In the genomic region with DNA sequence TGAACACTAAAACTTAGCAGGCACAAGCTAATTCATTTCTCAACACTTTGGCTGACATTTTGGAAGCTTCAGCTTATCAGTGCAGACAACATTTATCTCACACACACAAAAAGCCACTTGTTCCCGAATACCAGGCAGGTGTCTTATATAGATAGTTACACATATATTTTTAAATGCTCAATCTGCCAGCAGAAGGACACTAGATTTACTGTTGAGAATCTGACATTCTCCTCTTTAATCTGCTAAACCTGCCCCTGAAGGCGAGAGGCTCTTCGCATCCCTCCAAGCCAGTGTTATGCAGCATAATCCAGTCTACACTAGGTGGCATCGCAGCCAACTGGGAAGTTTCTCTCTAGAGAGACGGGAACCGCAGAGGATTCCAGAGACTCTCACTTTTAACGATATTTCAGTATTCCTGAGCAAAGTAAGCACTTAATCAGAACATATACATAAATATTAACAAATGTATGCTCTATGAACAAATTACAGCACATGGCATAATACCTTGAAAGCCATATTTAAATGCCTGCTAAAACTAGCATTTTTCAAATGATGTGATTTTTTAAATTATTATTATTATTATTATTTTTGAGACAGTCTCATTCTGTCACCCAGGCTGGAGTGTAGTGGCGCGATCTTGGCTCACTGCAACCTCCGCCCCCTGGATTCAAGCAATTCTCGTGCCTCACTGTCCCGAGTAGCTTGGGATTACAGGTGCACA, we compare ENCODE assay signal across 8 cellular contexts.
A peak's percentile ranks its signal among the peaks of the same experiment; 100 is the strongest.
DNase-seq lines count a peak whose midpoint lies in the region; ATAC-seq, FAIRE-seq and TF ChIP-seq lines count a peak whose summit lies in the region.

No MANE protein-coding gene starts in this region.

- H4K20me1 ChIP-seq in GM12878 (ENCODE audit: control insufficient read depth, insufficient read depth), result no peaks in the 10 kb centered on the region

- H3K9ac ChIP-seq in GM12878 (ENCODE audit: control insufficient read depth, insufficient read depth, low read length) (no peak overlapping the region), kidney (ENCODE audit: low read length in 2 of 2) (no peak overlapping the region)

- H3K9me3 ChIP-seq in GM12878 (replicated peaks; ENCODE audit: control insufficient read depth, insufficient read depth, low read length) (no peaks in the 10 kb centered on the region), kidney (ENCODE audit: control insufficient read depth in 1 of 2, low read length in 2 of 2) (no peaks in the 10 kb centered on the region)

- no peak overlapping the region for H3K27ac Mint-ChIP-seq in activated naive CD4-positive, alpha-beta T cell treated with anti-CD3 and anti-CD28 coated beads, Interleukin-2, amount 10 ng/mL, durations not matched to agents 7 days and 5 days

- CTCF ChIA-PET in GM10248 (lab: Yijun Ruan, JAX), result interaction anchor here (1.2 to 1.4 kb wide), 2 partner anchors 13 to 16 kb away, joined by 3 read pairs; no protein-coding TSS in a partner anchor
- CTCF ChIA-PET in GM12878 (lab: Yijun Ruan, JAX), result interaction anchor here (1.1 kb wide), 1 partner anchor 106 kb away, joined by 4 read pairs; no protein-coding TSS in a partner anchor
- CTCF ChIA-PET in activated naive CD4-positive, alpha-beta T cell treated with anti-CD3 and anti-CD28 coated beads, Interleukin-2, amount 10 ng/mL, durations not matched to agents 7 days and 5 days (lab: Charles Lee), result interaction anchor here (0.6 kb wide), 2 partner anchors 301 to 728 kb away, joined by 3 to 4 read pairs; no protein-coding TSS in a partner anchor

- TF ChIP-seq CTCF in GM10248 (IDR thresholded peaks at IDR 0.05; ENCODE audit: control extremely low read depth, extremely low read depth, low read depth, missing control alignments) (peak; percentile 30), GM12878 (IDR thresholded peaks at IDR 0.05 in 2 of 3, conservative IDR thresholded peaks at IDR 0.05 in 1 of 3; ENCODE audit: control insufficient read depth in 2 of 3, extremely low read depth in 1 of 3, insufficient read depth in 1 of 3, low read depth in 3 of 3, low read length in 3 of 3) (peak; percentile 25 to 38 (median 28); a peak in 4 of 6 replicates), kidney (IDR thresholded peaks at IDR 0.05; ENCODE audit: borderline replicate concordance, extremely low read depth, insufficient read depth) (peak; percentile 35)

- intact Hi-C loops in GM12878 (cut with micrococcal nuclease; ENCODE audit: unreplicated experiment) (no loop called here), kidney (cut with DNase I) (no loop called here)

- H3K9me3 Mint-ChIP-seq in activated naive CD4-positive, alpha-beta T cell treated with anti-CD3 and anti-CD28 coated beads, Interleukin-2, amount 10 ng/mL, durations not matched to agents 7 days and 5 days, result no peaks in the 10 kb centered on the region

- no TSS peak for BruUV-seq in GM12878 (replicated peaks; lab: Mats Ljungman, UMichigan)

- in situ Hi-C loops in GM12878 (cut with MboI), result no loop called here

- H2AFZ ChIP-seq in GM12878 (ENCODE audit: control insufficient read depth, low read depth, low read length), result no peak overlapping the region

- no peak for FAIRE-seq in GM12878 (lab: Jason Lieb, UNC)
- FAIRE-seq in kidney (lab: Jason Lieb, UNC), result no peak

- H3K27ac ChIP-seq in GM12878 (ENCODE audit: control insufficient read depth, insufficient read depth) (no peak overlapping the region), kidney (ENCODE audit: low read depth in 2 of 2, low read length in 2 of 2) (no peak overlapping the region)

- RAD21 ChIA-PET in GM12878 (lab: Charles Lee; ENCODE audit: unreplicated experiment), result interaction anchor here (0.8 kb wide), 1 partner anchor 69 kb away, joined by 3 read pairs; no protein-coding TSS in a partner anchor

- no peak for TF ChIP-seq POLR2A in GM12878 (IDR thresholded peaks at IDR 0.05; ENCODE audit: low read depth, low read length)

- no peaks in the 10 kb centered on the region for H3K4me1 ChIP-seq in GM12878 (ENCODE audit: control insufficient read depth, insufficient read depth, low read length)
- no peaks in the 10 kb centered on the region for H3K4me1 ChIP-seq in kidney (ENCODE audit: control insufficient read depth in 1 of 2, insufficient read depth in 1 of 2, low read depth in 1 of 2, low read length in 2 of 2)

- no peaks in the 10 kb centered on the region for H3K36me3 Mint-ChIP-seq in activated naive CD4-positive, alpha-beta T cell treated with anti-CD3 and anti-CD28 coated beads, Interleukin-2, amount 10 ng/mL, durations not matched to agents 7 days and 5 days

- no peaks in the 10 kb centered on the region for H3K4me1 Mint-ChIP-seq in activated naive CD4-positive, alpha-beta T cell treated with anti-CD3 and anti-CD28 coated beads, Interleukin-2, amount 10 ng/mL, durations not matched to agents 7 days and 5 days

- H3K27me3 Mint-ChIP-seq in activated naive CD4-positive, alpha-beta T cell treated with anti-CD3 and anti-CD28 coated beads, Interleukin-2, amount 10 ng/mL, durations not matched to agents 7 days and 5 days, result peaks cover 12% of the 10 kb centered on the region

- no peak overlapping the region for H3K4me3 Mint-ChIP-seq in activated naive CD4-positive, alpha-beta T cell treated with anti-CD3 and anti-CD28 coated beads, Interleukin-2, amount 10 ng/mL, durations not matched to agents 7 days and 5 days

- H3K27me3 ChIP-seq in GM12878 (replicated peaks in 1 of 2; ENCODE audit: control insufficient read depth in 2 of 2, insufficient read depth in 2 of 2, low read length in 1 of 2), result no peaks in the 10 kb centered on the region

- TF ChIP-seq EP300 in GM12878 (IDR thresholded peaks at IDR 0.05; ENCODE audit: borderline replicate concordance in 1 of 2, control insufficient read depth in 1 of 2, low read depth in 2 of 2, low read length in 2 of 2), result no peak

- H3K36me3 ChIP-seq in GM12878 (ENCODE audit: control insufficient read depth in 2 of 2, insufficient read depth in 2 of 2, low read length in 1 of 2) (no peaks in the 10 kb centered on the region), kidney (ENCODE audit: control insufficient read depth in 1 of 2, insufficient read depth in 2 of 2, low read length in 2 of 2) (no peaks in the 10 kb centered on the region)

- H3K79me2 ChIP-seq in GM12878 (ENCODE audit: control insufficient read depth, insufficient read depth, low read length), result no peaks in the 10 kb centered on the region

- WGBS in GM12878 (ENCODE audit: insufficient coverage, insufficient replicate concordance, low lambda C conversion rate, missing lambda C conversion rate), result 53% methylated on average over 12 of the region's 12 CpGs

- SMC1A ChIA-PET in GM12878 (lab: Charles Lee; ENCODE audit: uncharacterized antibody, unreplicated experiment), result no interaction called here

- H3K4me2 ChIP-seq in GM12878 (ENCODE audit: control insufficient read depth, insufficient read depth), result no peak overlapping the region

- ATAC-seq in GM12878 (0 out of 3 replicates have a peak, but pooled peaks have one; percentile 23), GM18502 (IDR thresholded peaks at IDR 0.05; ENCODE audit: poor library complexity, unreplicated experiment) (no peak)

- no peak overlapping the region for H3K4me3 ChIP-seq in GM12878
- no peak overlapping the region for H3K4me3 ChIP-seq in kidney (ENCODE audit: low read length in 2 of 2)

- POLR2A ChIA-PET in GM10248 (lab: Yijun Ruan, JAX), result no interaction called here
- POLR2A ChIA-PET in GM12878 (lab: Charles Lee), result no interaction called here

- DNase-seq in GM10248 (ENCODE audit: extremely low spot score) (no peak), NCI-H146 (lab: John Stamatoyannopoulos, UW) (peak; percentile 48), GM12878 (ENCODE audit: low read depth, low spot score) (no peak), kidney (no peak), activated gamma-delta T cell (lab: John Stamatoyannopoulos, UW) (no peak)
- DNase-seq in NK-92 treated with Interleukin-12 subunit alpha and Interleukin-12 subunit beta, amount 100 ng/mL, for 24 hours (lab: John Stamatoyannopoulos, UW), result no peak
- DNase-seq in activated naive CD4-positive, alpha-beta T cell treated with anti-CD3 and anti-CD28 coated beads, Interleukin-2, amount 10 ng/mL, durations not matched to agents 7 days and 5 days, result no peak

- peak; percentile 37 for TF ChIP-seq RAD21 in GM12878 (IDR thresholded peaks at IDR 0.05; ENCODE audit: insufficient read depth, low read depth, low read length)

TF ChIP-seq in GM12878, 131 proteins besides CTCF, POLR2A, EP300 and RAD21:
- no peak for TF ChIP-seq EED (IDR thresholded peaks at IDR 0.05; ENCODE audit: low read depth)
- no peak for TF ChIP-seq CBFB (IDR thresholded peaks at IDR 0.05; ENCODE audit: low read depth)
- TF ChIP-seq ZNF384 (IDR thresholded peaks at IDR 0.05; ENCODE audit: borderline replicate concordance, low read depth, low read length), result no peak
- TF ChIP-seq YBX1 (IDR thresholded peaks at IDR 0.05), result no peak
- peak; percentile 30; the same call in 1 of the 2 replicates for TF ChIP-seq SMC3 (IDR thresholded peaks at IDR 0.05; ENCODE audit: borderline replicate concordance, low read length)
